Comparison of ENCODE assay signal across 20 cellular contexts in the genomic region with DNA sequence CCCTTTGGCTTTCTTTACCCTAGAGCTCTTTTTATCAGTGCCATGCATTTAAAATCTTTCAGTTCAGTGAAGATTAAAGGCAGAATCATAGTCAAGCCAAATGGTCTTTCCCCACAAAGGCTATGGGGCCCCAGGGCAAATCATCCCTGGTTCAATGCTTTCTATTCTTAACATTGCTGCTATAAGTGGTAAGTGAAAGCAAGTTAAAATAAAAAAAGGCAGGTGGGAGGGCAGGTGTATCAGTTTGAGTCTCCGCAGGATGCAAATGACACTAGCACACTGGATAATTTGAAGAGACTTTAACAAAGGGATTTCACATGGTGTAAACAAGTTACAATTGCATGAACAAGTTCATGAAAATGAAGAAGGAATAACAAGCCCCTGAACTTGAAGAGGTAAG.
DNase-seq lines count a peak whose midpoint lies in the region; ATAC-seq lines count a peak whose summit lies in the region.
"Had no signal": no experiment of that assay in that cellular context is flagged by ENCODE, and none has a peak within 500 bp of the region (broad histone marks: within the 10 kb centered on the region; RNA-seq: fewer than 3 reads in every experiment).

No MANE protein-coding gene starts in this region.

- peak; percentile 30 for ATAC-seq in HG03469 (IDR thresholded peaks at IDR 0.05; ENCODE audit: unreplicated experiment)
- ATAC-seq in HG03432 (IDR thresholded peaks at IDR 0.05; ENCODE audit: unreplicated experiment) = no peak
- no peak for ATAC-seq in GM18870 (IDR thresholded peaks at IDR 0.05; ENCODE audit: unreplicated experiment)
- ATAC-seq: body of pancreas had no signal

- DNase-seq in COLO668 (lab: John Stamatoyannopoulos, UW; ENCODE audit: unreplicated experiment) (peak; percentile 71), NCI-H2081 (lab: John Stamatoyannopoulos, UW) (peak; percentile 82 to 93), NCI-H748 (lab: John Stamatoyannopoulos, UW; ENCODE audit: unreplicated experiment) (peak; percentile 98), DMS 273 (lab: John Stamatoyannopoulos, UW; ENCODE audit: unreplicated experiment) (no peak)
- no peak for DNase-seq in activated CD4-positive, alpha-beta T cell treated with anti-CD3 and anti-CD28 coated beads for 48 hours
- DNase-seq: activated B cell treated with CpG ODN at 0.5 μM for 24 hours; activated naive CD4-positive, alpha-beta T cell treated with anti-CD3 and anti-CD28 coated beads for 36 hours; adrenal gland; body of pancreas; dermis blood vessel endothelial cell; DMS 273 treated with DMSO at 0.1 percent for 48 hours; HCEC 1CT; NCI-H2227 treated with DMSO at 0.1 percent for 48 hours; ovary; small intestine; stimulated activated CD4-positive, alpha-beta T cell treated with anti-CD3 and anti-CD28 coated beads, Interleukin-1b, Interleukin-23, amount 100 ng/mL, for 48 hours; tibial artery had no signal

Comparison
In these comparisons a context has a peak if more than half of its experiments do, and no peak if none do; other contexts are left out.
1. DNase-seq: peak in COLO668 (single experiment), NCI-H2081 (2 of 2) and NCI-H748 (single experiment); none in activated CD4-positive, alpha-beta T cell treated with anti-CD3 and anti-CD28 coated beads for 48 hours (single experiment) and DMS 273 (single experiment).